ENCODE assay signal across 9 cellular contexts in the genomic region with DNA sequence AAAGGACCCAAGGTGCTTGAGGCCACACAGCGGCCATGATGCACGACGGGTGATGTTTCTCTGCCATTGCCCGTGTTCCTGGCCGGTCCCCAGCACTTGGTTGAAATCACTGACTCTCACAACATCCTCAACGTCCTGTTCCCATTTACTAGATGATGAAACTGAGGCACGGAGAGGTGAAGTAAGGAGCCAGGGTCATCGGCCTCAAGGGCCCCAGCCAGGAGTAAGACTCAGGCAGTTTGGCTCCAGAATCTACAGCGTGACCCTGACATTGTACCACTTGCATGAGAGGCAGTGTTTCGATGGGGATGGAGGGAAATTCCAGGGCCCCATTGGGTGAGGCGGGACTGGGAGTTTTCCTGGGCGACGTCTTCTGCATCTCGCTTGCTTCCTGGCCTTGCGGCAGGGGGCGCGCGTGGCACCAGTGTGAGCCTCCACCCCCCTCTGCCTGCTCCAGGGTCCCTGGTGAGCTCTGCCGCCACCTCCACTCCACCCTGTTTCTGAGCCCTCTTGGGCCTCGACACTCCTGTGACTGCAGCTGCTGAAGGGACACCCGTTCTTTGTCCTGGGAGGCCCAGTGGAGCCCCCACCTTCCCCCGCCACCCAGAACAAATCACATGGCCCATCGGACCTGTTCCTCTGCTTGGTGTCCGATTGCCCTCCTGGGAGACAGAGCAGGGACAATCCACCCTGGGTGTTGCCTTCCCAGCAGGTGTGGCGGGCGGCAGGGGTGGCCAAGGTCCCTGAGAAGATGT.
DNase-seq lines count a peak whose midpoint lies in the region; ATAC-seq, FAIRE-seq and TF ChIP-seq lines count a peak whose summit lies in the region.
"Had no signal": no experiment of that assay in that cellular context is flagged by ENCODE, and none has a peak within 500 bp of the region (broad histone marks: within the 10 kb centered on the region; RNA-seq: fewer than 3 reads in every experiment).

No MANE protein-coding gene starts in this region.

- no peak for FAIRE-seq in HepG2 (lab: Jason Lieb, UNC)

- no peak for TF ChIP-seq POLR2A in HepG2 (IDR thresholded peaks at IDR 0.05; ENCODE audit: insufficient read depth in 1 of 2, low read depth in 2 of 2, low read length in 2 of 2)

- TF ChIP-seq CTCF in BJ (IDR thresholded peaks at IDR 0.05; ENCODE audit: insufficient read depth, low read depth, low read length) (0 out of 2 replicates have a peak, but pooled peaks have one; percentile 17), RWPE2 (IDR thresholded peaks at IDR 0.05; ENCODE audit: poor library complexity, severe bottlenecking) (peak; percentile 20), HepG2 (CRISPR knock-in tag; IDR thresholded peaks at IDR 0.05) (peak; percentile 56), foreskin fibroblast (IDR thresholded peaks at IDR 0.05; ENCODE audit: low read depth, low read length) (no peak)

- no peak for TF ChIP-seq RAD21 in HepG2 (CRISPR knock-in tag; IDR thresholded peaks at IDR 0.05)

- no peak for DNase-seq in BJ (ENCODE audit: low read depth)
- DNase-seq in GM19238 (ENCODE audit: insufficient read length, low spot score), result peak; percentile 56
- no peak for DNase-seq in RWPE2 (ENCODE audit: low spot score)
- DNase-seq in HepG2 (ENCODE audit: low spot score), result no peak
- no peak for DNase-seq in foreskin fibroblast
- no peak for DNase-seq in NCI-H128 (lab: John Stamatoyannopoulos, UW; ENCODE audit: unreplicated experiment)
- no peak for DNase-seq in H4 (ENCODE audit: low spot score)

- no peaks in the 10 kb centered on the region for H4K20me1 ChIP-seq in HepG2 (ENCODE audit: insufficient read depth, low read length)

- no peak overlapping the region for H3K27ac ChIP-seq in RWPE2 (ENCODE audit: poor library complexity, severe bottlenecking)
- H3K27ac ChIP-seq in HepG2 (ENCODE audit: extremely low read length, insufficient read depth, low read length), result no peak overlapping the region

- CTCF ChIA-PET in BJ (lab: Yijun Ruan, JAX), result no interaction called here
- CTCF ChIA-PET in HepG2 (lab: Yijun Ruan, JAX; ENCODE audit: low intra/inter-chr PET ratio, low total read pairs), result interaction anchor here (0.7 kb wide), 1 partner anchor 131 kb away, joined by 3 read pairs; no protein-coding TSS in a partner anchor

- no peaks in the 10 kb centered on the region; the same call in 1 of the 2 replicates for H3K36me3 ChIP-seq in BJ (ENCODE audit: control insufficient read depth, insufficient read depth, low read length)
- H3K36me3 ChIP-seq in RWPE2 (ENCODE audit: low read depth), result no peaks in the 10 kb centered on the region
- no peaks in the 10 kb centered on the region for H3K36me3 ChIP-seq in HepG2 (replicated peaks in 1 of 2; ENCODE audit: control insufficient read depth in 1 of 2, insufficient read depth in 2 of 2, low read length in 2 of 2)

- peak; percentile 25; the same call in 1 of the 3 replicates for ATAC-seq in RWPE2 (ENCODE audit: low read depth)
- ATAC-seq in HepG2, result peak; percentile 33
- no peak for ATAC-seq in HG03460 (IDR thresholded peaks at IDR 0.05; ENCODE audit: unreplicated experiment)
- ATAC-seq: esophagus mucosa had no signal

- no peaks in the 10 kb centered on the region for H3K79me2 ChIP-seq in HepG2 (ENCODE audit: insufficient read depth, low read length)

- H3K4me3 ChIP-seq in BJ (ENCODE audit: low read depth, low read length) (no peak overlapping the region), RWPE2 (ENCODE audit: severe bottlenecking) (no peak overlapping the region), HepG2 (replicated peaks in 1 of 3; ENCODE audit: insufficient read depth in 1 of 3, low read depth in 2 of 3, low read length in 3 of 3) (no peak overlapping the region), foreskin fibroblast (ENCODE audit: low read depth in 1 of 2, low read length in 2 of 2) (no peak overlapping the region)

- intact Hi-C loops in HepG2 (cut with micrococcal nuclease; ENCODE audit: unreplicated experiment), result no loop called here

- TF ChIP-seq EP300 in HepG2 (IDR thresholded peaks at IDR 0.05; ENCODE audit: low read depth in 2 of 2, low read length in 2 of 2), result no peak
- no peak for TF ChIP-seq EP300 in HepG2 (CRISPR knock-in tag; IDR thresholded peaks at IDR 0.05; ENCODE audit: borderline replicate concordance)

- no TSS peak for BruUV-seq in HepG2 (replicated peaks; lab: Mats Ljungman, UMichigan)

- H2AFZ ChIP-seq in HepG2 (ENCODE audit: low read length), result no peak overlapping the region

- POLR2A ChIA-PET in BJ (lab: Charles Lee), result no interaction called here
- POLR2A ChIA-PET in HepG2 (lab: Yijun Ruan, JAX), result no interaction called here

- H3K9ac ChIP-seq in HepG2 (ENCODE audit: insufficient read depth, low read depth, low read length), result no peak overlapping the region

- WGBS in HepG2 (ENCODE audit: low lambda C conversion rate), result 83% methylated on average over 20 of the region's 26 CpGs

- in situ Hi-C loops in HepG2 (cut with HindIII; ENCODE audit: extremely low pct_ligation_motif_present, low pct_unique_long_range_greater_than_20kb), result no loop called here

- H3K27me3 ChIP-seq in BJ (ENCODE audit: control insufficient read depth, insufficient read depth, low read length) (no peaks in the 10 kb centered on the region), RWPE2 (ENCODE audit: insufficient read depth, poor library complexity, severe bottlenecking) (no peaks in the 10 kb centered on the region), HepG2 (ENCODE audit: control insufficient read depth in 1 of 2, insufficient read depth in 2 of 2, low read length in 2 of 2) (peaks cover under 1 to 5% of the 10 kb centered on the region in 2 experiments; a peak in 4 of 5 replicates)

- no peak overlapping the region for H3K4me2 ChIP-seq in HepG2 (ENCODE audit: low read depth, low read length)

- no peaks in the 10 kb centered on the region for H3K9me3 ChIP-seq in RWPE2 (ENCODE audit: severe bottlenecking)
- H3K9me3 ChIP-seq in HepG2 (ENCODE audit: low read length), result no peaks in the 10 kb centered on the region

- H3K4me1 ChIP-seq in RWPE2 (ENCODE audit: insufficient read depth, poor library complexity, severe bottlenecking), result no peaks in the 10 kb centered on the region
- no peaks in the 10 kb centered on the region for H3K4me1 ChIP-seq in HepG2 (ENCODE audit: insufficient read depth, low read length)

TF ChIP-seq in HepG2, 621 proteins besides CTCF, POLR2A, EP300 and RAD21 (continues in another document):
- TF ChIP-seq ZC3H4 (CRISPR knock-in tag; IDR thresholded peaks at IDR 0.05; ENCODE audit: borderline replicate concordance) (no peak), POLR2G (IDR thresholded peaks at IDR 0.05; ENCODE audit: low read depth, low read length) (no peak)
- TF ChIP-seq, protein P1, sequence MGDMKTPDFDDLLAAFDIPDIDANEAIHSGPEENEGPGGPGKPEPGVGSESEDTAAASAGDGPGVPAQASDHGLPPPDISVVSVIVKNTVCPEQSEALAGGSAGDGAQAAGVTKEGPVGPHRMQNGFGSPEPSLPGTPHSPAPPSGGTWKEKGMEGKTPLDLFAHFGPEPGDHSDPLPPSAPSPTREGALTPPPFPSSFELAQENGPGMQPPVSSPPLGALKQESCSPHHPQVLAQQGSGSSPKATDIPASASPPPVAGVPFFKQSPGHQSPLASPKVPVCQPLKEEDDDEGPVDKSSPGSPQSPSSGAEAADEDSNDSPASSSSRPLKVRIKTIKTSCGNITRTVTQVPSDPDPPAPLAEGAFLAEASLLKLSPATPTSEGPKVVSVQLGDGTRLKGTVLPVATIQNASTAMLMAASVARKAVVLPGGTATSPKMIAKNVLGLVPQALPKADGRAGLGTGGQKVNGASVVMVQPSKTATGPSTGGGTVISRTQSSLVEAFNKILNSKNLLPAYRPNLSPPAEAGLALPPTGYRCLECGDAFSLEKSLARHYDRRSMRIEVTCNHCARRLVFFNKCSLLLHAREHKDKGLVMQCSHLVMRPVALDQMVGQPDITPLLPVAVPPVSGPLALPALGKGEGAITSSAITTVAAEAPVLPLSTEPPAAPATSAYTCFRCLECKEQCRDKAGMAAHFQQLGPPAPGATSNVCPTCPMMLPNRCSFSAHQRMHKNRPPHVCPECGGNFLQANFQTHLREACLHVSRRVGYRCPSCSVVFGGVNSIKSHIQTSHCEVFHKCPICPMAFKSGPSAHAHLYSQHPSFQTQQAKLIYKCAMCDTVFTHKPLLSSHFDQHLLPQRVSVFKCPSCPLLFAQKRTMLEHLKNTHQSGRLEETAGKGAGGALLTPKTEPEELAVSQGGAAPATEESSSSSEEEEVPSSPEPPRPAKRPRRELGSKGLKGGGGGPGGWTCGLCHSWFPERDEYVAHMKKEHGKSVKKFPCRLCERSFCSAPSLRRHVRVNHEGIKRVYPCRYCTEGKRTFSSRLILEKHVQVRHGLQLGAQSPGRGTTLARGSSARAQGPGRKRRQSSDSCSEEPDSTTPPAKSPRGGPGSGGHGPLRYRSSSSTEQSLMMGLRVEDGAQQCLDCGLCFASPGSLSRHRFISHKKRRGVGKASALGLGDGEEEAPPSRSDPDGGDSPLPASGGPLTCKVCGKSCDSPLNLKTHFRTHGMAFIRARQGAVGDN (CRISPR knock-in tag; IDR thresholded peaks at IDR 0.05), result peak; percentile 15
